In the genomic region with DNA sequence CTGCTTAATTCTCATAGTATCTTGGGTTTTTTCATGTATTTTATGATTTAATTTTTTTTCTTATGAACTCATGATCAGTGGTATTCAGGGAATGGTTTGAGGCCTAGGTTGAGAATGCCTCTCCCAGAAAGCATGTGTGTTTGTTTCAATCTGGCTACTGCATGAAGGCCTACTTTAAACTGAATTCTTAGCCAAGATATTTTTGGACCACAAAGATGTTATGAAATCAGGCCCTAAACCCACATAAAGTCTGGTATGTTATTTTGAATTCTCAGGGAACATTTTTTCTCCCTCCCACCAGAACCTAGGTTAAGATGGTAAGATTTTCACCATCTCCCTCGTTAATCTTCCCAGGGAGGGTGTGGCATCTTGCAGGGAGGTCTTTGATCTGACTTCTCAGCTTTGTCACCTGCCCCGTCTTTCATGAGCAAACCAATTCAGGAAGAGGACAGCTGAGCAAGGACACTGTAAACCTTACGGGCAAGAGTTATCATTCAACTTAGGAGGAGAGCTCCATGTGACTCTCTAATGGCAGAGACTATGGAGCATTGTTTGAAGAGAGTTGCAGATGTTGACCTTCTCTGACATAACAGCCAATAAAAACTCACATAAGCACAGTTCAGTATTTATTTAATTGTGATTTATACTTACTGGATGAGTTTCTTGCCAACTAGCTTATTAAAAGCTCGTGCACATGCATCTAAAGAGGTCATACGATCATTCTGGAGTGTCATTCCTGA, we compare ENCODE assay signal across 14 cellular contexts. TPM values are rescaled to one million over a fixed set of nuclear protein-coding genes. Genes with fewer than 3 reads are reported as not detected.
DNase-seq lines count a peak whose midpoint lies in the region; ATAC-seq and TF ChIP-seq lines count a peak whose summit lies in the region.
"Had no signal": no experiment of that assay in that cellular context is flagged by ENCODE, and none has a peak within 500 bp of the region (broad histone marks: within the 10 kb centered on the region; RNA-seq: fewer than 3 reads in every experiment).

No MANE protein-coding gene starts in this region.

- peak; percentile 17 for DNase-seq in GM04504 (ENCODE audit: low read depth)
- no peak for DNase-seq in activated naive CD8-positive, alpha-beta T cell treated with anti-CD3 and anti-CD28 coated beads, Interleukin-2, amount 50 U/mL, for 24 hours
- no peak for DNase-seq in memory B cell (ENCODE audit: low spot score in 2 of 2)
- no peak for DNase-seq in SK-N-SH
- no peak for DNase-seq in stimulated activated CD4-positive, alpha-beta T cell treated with anti-CD3 and anti-CD28 coated beads, Interleukin-2, amount 100 ng/mL, for 24 hours
- DNase-seq: DMS53; effector CD4-positive, alpha-beta T cell; hypothalamus; lower lobe of right lung; NCI-H2227 treated with DMSO at 0.1 percent for 48 hours; ovary; stimulated activated naive CD4-positive, alpha-beta T cell treated with Interleukin-2 at 50 U/mL for 16 hours had no signal

- peaks cover 6 to 24% (median 20%) of the 10 kb centered on the region in 11 experiments; a peak in 21 of 22 replicates for H3K9me3 ChIP-seq in BLaER1 treated with 17β-estradiol and CSF1 and Interleukin-3, amounts not matched to agents 10 nM and 100 nM (replicated peaks in 1 of 11)
- no peaks in the 10 kb centered on the region for H3K9me3 ChIP-seq in SK-N-SH
- H3K9me3 ChIP-seq: lower lobe of right lung, ovary had no signal

- no peak overlapping the region for H3K4me3 Mint-ChIP-seq in activated naive CD8-positive, alpha-beta T cell treated with anti-CD3 and anti-CD28 coated beads, Interleukin-2, amount 50 U/mL, for 24 hours
- no peak overlapping the region for H3K4me3 Mint-ChIP-seq in memory B cell

- H3K27ac ChIP-seq in BLaER1 treated with 17β-estradiol and CSF1 and Interleukin-3, amounts not matched to agents 10 nM and 100 nM = peak overlapping the region in 8 of 11 experiments; percentile 12 to 97 (median 93); a peak in 14 of 22 replicates
- H3K27ac ChIP-seq in SK-N-SH (ENCODE audit: low read depth in 2 of 2, low read length in 1 of 2) = no peak overlapping the region
- H3K27ac ChIP-seq: lower lobe of right lung, ovary had no signal

- POLR2A ChIA-PET in SK-N-SH (lab: Yijun Ruan, JAX) = no interaction called here

- no peak for TF ChIP-seq EP300 in SK-N-SH (IDR thresholded peaks at IDR 0.05; ENCODE audit: borderline replicate concordance in 1 of 2, low read depth in 1 of 2, low read length in 1 of 2)

- TF ChIP-seq RAD21 in SK-N-SH (IDR thresholded peaks at IDR 0.05; ENCODE audit: low read length) = no peak

- no peak for ATAC-seq in activated naive CD8-positive, alpha-beta T cell treated with anti-CD3 and anti-CD28 coated beads, Interleukin-2, amount 50 U/mL, for 24 hours
- ATAC-seq in memory B cell (ENCODE audit: low read depth) = no peak
- ATAC-seq in GM19035 (IDR thresholded peaks at IDR 0.05; ENCODE audit: unreplicated experiment) = no peak
- ATAC-seq: lower lobe of right lung had no signal

- H3K4me2 ChIP-seq in BLaER1 treated with 17β-estradiol and CSF1 and Interleukin-3, amounts not matched to agents 10 nM and 100 nM = peak overlapping the region in 9 of 11 experiments; percentile 20 to 96 (median 80); a peak in 16 of 22 replicates
- no peak overlapping the region for H3K4me2 ChIP-seq in SK-N-SH

- H3K4me1 ChIP-seq in BLaER1 treated with 17β-estradiol and CSF1 and Interleukin-3, amounts not matched to agents 10 nM and 100 nM = peaks cover 53 to 86% (median 66%) of the 10 kb centered on the region in 10 experiments
- no peaks in the 10 kb centered on the region for H3K4me1 ChIP-seq in SK-N-SH (ENCODE audit: control insufficient read depth in 1 of 2, insufficient read depth in 2 of 2, low read depth in 1 of 2, low read length in 1 of 2)

- WGBS in SK-N-SH (ENCODE audit: low lambda C conversion rate) = 24% methylated on average over 5 of the region's 5 CpGs

- no peaks in the 10 kb centered on the region for H3F3A ChIP-seq in SK-N-SH (replicated peaks; ENCODE audit: insufficient read depth)

- H3K27me3 Mint-ChIP-seq in activated naive CD8-positive, alpha-beta T cell treated with anti-CD3 and anti-CD28 coated beads, Interleukin-2, amount 50 U/mL, for 24 hours = no peaks in the 10 kb centered on the region
- no peaks in the 10 kb centered on the region for H3K27me3 Mint-ChIP-seq in memory B cell

- H3K9ac ChIP-seq in BLaER1 treated with 17β-estradiol and CSF1 and Interleukin-3, amounts not matched to agents 10 nM and 100 nM = no peak overlapping the region; a peak in 1 of 22 replicates
- no peak overlapping the region for H3K9ac ChIP-seq in SK-N-SH

- no peaks in the 10 kb centered on the region for H3K36me3 ChIP-seq in BLaER1 treated with 17β-estradiol and CSF1 and Interleukin-3, amounts not matched to agents 10 nM and 100 nM
- H3K36me3 ChIP-seq in SK-N-SH (replicated peaks in 1 of 2; ENCODE audit: control insufficient read depth in 1 of 2, insufficient read depth in 2 of 2, low read length in 1 of 2) = no peaks in the 10 kb centered on the region
- H3K36me3 ChIP-seq: lower lobe of right lung, ovary had no signal

- H3K4me3 ChIP-seq in BLaER1 treated with 17β-estradiol and CSF1 and Interleukin-3, amounts not matched to agents 10 nM and 100 nM = peak overlapping the region in 1 of 10 experiments; percentile 19; a peak in 2 of 20 replicates
- no peak overlapping the region for H3K4me3 ChIP-seq in SK-N-SH (ENCODE audit: low read depth in 2 of 2, low read length in 1 of 2)
- H3K4me3 ChIP-seq: lower lobe of right lung, ovary had no signal

- H3K27me3 ChIP-seq in BLaER1 treated with 17β-estradiol and CSF1 and Interleukin-3, amounts not matched to agents 10 nM and 100 nM = no peaks in the 10 kb centered on the region
- peaks cover 5% of the 10 kb centered on the region; the same call in 1 of the 2 replicates for H3K27me3 ChIP-seq in SK-N-SH (ENCODE audit: insufficient read depth)
- H3K27me3 ChIP-seq: ovary had no signal

- no peaks in the 10 kb centered on the region for H3K9me2 ChIP-seq in SK-N-SH

- no peak for TF ChIP-seq CTCF in SK-N-SH (IDR thresholded peaks at IDR 0.05)

- H3K4me1 Mint-ChIP-seq in activated naive CD8-positive, alpha-beta T cell treated with anti-CD3 and anti-CD28 coated beads, Interleukin-2, amount 50 U/mL, for 24 hours = peaks cover 90% of the 10 kb centered on the region
- H3K4me1 Mint-ChIP-seq in memory B cell = peaks cover 72% of the 10 kb centered on the region

- H4K20me1 ChIP-seq in BLaER1 treated with 17β-estradiol and CSF1 and Interleukin-3, amounts not matched to agents 10 nM and 100 nM = no peaks in the 10 kb centered on the region
- H4K20me1 ChIP-seq in SK-N-SH (ENCODE audit: insufficient read depth) = no peaks in the 10 kb centered on the region

- H3K79me2 ChIP-seq in SK-N-SH (ENCODE audit: insufficient read depth) = no peaks in the 10 kb centered on the region

- H3K36me3 Mint-ChIP-seq in activated naive CD8-positive, alpha-beta T cell treated with anti-CD3 and anti-CD28 coated beads, Interleukin-2, amount 50 U/mL, for 24 hours (ENCODE audit: low read depth) = peaks cover 8% of the 10 kb centered on the region
- no peaks in the 10 kb centered on the region for H3K36me3 Mint-ChIP-seq in memory B cell

- H3K27ac Mint-ChIP-seq in activated naive CD8-positive, alpha-beta T cell treated with anti-CD3 and anti-CD28 coated beads, Interleukin-2, amount 50 U/mL, for 24 hours = peak overlapping the region; percentile 57
- peak overlapping the region; percentile 96 for H3K27ac Mint-ChIP-seq in memory B cell

- no peaks in the 10 kb centered on the region for H3K9me3 Mint-ChIP-seq in activated naive CD8-positive, alpha-beta T cell treated with anti-CD3 and anti-CD28 coated beads, Interleukin-2, amount 50 U/mL, for 24 hours
- peaks cover 3% of the 10 kb centered on the region for H3K9me3 Mint-ChIP-seq in memory B cell

- CTCF ChIA-PET in SK-N-SH (lab: Yijun Ruan, JAX) = interaction anchor here (1.2 kb wide), 1 partner anchor 35 kb away, joined by 5 read pairs; no protein-coding TSS in a partner anchor

- H2AFZ ChIP-seq in SK-N-SH (ENCODE audit: low read depth) = no peak overlapping the region

TF ChIP-seq in SK-N-SH, 30 proteins besides CTCF, POLR2A, EP300 and RAD21 (continues in another document):
- TF ChIP-seq SIN3A (IDR thresholded peaks at IDR 0.05; ENCODE audit: borderline replicate concordance, low read depth, low read length) = no peak
- no peak for TF ChIP-seq FOSL2 (IDR thresholded peaks at IDR 0.05; ENCODE audit: borderline replicate concordance, low read depth)
- TF ChIP-seq TCF12 (IDR thresholded peaks at IDR 0.05) = no peak
- TF ChIP-seq SMC3 (IDR thresholded peaks at IDR 0.05; ENCODE audit: low read depth, low read length) = no peak
- TF ChIP-seq POLR2AphosphoS5 (IDR thresholded peaks at IDR 0.05; ENCODE audit: low read depth, low read length) = no peak
- TF ChIP-seq FOXJ3 (CRISPR knock-in tag; IDR thresholded peaks at IDR 0.05) = no peak
- TF ChIP-seq, protein P1, sequence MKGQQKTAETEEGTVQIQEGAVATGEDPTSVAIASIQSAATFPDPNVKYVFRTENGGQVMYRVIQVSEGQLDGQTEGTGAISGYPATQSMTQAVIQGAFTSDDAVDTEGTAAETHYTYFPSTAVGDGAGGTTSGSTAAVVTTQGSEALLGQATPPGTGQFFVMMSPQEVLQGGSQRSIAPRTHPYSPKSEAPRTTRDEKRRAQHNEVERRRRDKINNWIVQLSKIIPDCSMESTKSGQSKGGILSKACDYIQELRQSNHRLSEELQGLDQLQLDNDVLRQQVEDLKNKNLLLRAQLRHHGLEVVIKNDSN (IDR thresholded peaks at IDR 0.05; ENCODE audit: borderline replicate concordance, low read depth) = no peak
- no peak for TF ChIP-seq CHD2 (IDR thresholded peaks at IDR 0.05; ENCODE audit: low read length, partially characterized antibody)
- TF ChIP-seq EZH2phosphoT487 (IDR thresholded peaks at IDR 0.05; ENCODE audit: borderline replicate concordance, low read depth) = no peak
- no peak for TF ChIP-seq ELF1 (IDR thresholded peaks at IDR 0.05)
- TF ChIP-seq, protein P2, sequence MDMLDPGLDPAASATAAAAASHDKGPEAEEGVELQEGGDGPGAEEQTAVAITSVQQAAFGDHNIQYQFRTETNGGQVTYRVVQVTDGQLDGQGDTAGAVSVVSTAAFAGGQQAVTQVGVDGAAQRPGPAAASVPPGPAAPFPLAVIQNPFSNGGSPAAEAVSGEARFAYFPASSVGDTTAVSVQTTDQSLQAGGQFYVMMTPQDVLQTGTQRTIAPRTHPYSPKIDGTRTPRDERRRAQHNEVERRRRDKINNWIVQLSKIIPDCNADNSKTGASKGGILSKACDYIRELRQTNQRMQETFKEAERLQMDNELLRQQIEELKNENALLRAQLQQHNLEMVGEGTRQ (IDR thresholded peaks at IDR 0.05; ENCODE audit: borderline replicate concordance, low read depth, low read length) = no peak
- TF ChIP-seq NFIC (IDR thresholded peaks at IDR 0.05; ENCODE audit: borderline replicate concordance) = no peak
- TF ChIP-seq MXI1 (IDR thresholded peaks at IDR 0.05; ENCODE audit: low read depth, low read length) = no peak
- no peak for TF ChIP-seq YY1 (IDR thresholded peaks at IDR 0.05; ENCODE audit: low read depth)

RNA-seq across cellular contexts. Expression of gene ACKR3, which starts 21.3 kb away (rescaled TPM):
- polyA plus RNA-seq in SK-N-SH (2012; rRNA removed) = not detected in 2 replicates
- polyA plus RNA-seq in SK-N-SH (2012; cell fraction: cytosol; rRNA removed) = 0.05 and 0.08 TPM in 2 replicates
- polyA plus RNA-seq in SK-N-SH (2012; cell fraction: nucleus; rRNA removed) = 0.08 and 0.23 TPM in 2 replicates

Comparison
In these comparisons a context has a peak if more than half of its experiments do, and no peak if none do; other contexts are left out.
1. H3K27ac ChIP-seq: peak in BLaER1 treated with 17β-estradiol and CSF1 and Interleukin-3, amounts not matched to agents 10 nM and 100 nM (8 of 11); none in SK-N-SH (0 of 2).